ENCODE assay signal across 17 cellular contexts in the genomic region with DNA sequence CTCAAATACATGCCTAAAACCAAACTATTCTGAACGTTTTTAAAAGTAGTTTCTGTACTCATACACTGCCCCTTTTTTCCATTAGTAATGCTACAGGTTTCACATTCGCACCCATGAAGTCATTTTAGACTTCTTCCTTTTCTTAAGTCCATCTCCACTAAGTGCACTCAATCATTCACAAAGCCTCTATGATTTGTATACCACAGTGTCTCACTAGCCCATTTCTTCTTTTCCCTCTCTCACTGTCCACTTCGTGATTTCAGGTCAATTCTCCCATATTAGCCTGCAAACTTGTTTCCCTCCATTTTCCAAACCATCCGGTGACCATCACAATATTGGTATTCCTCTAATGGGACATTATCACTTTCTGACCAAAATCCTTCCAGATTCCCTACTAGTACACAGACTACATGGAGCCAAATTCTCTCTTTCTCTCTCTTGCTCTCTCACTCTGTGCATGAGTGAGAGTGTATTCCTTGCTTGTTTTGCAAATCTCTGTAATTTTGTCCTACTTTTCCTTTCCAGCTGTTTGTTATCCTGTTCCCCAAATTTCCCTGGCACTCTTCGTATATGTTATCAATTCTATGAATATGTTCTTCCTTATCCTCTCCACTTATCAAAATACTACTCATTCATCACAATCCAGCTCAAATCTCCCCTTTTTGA. TPM values are rescaled to one million over a fixed set of nuclear protein-coding genes. Genes with fewer than 3 reads are reported as not detected.
DNase-seq lines count a peak whose midpoint lies in the region; ATAC-seq and TF ChIP-seq lines count a peak whose summit lies in the region.
"Had no signal": no experiment of that assay in that cellular context is flagged by ENCODE, and none has a peak within 500 bp of the region (broad histone marks: within the 10 kb centered on the region; RNA-seq: fewer than 3 reads in every experiment).

No MANE protein-coding gene starts in this region.

- H3K9me2 ChIP-seq in HCT116 (ENCODE audit: insufficient read depth), result no peaks in the 10 kb centered on the region

- TF ChIP-seq RAD21 in HCT116 (IDR thresholded peaks at IDR 0.05; ENCODE audit: low read depth), result no peak

- intact Hi-C loops in HCT116 (cut with micrococcal nuclease), result loop anchor here (5.0 to 10.0 kb wide), 3 partner anchors 237 to 343 kb away; no protein-coding TSS in a partner anchor
- intact Hi-C loops in esophagus muscularis mucosa (cut with DNase I), result loop anchor here (10.0 kb wide), 1 partner anchor 95 kb away; no protein-coding TSS in a partner anchor

- H3K9me3 ChIP-seq in HCT116 (ENCODE audit: control insufficient read depth in 1 of 2, insufficient read depth in 1 of 2, low read depth in 1 of 2, low read length in 2 of 2), result no peaks in the 10 kb centered on the region
- H3K9me3 ChIP-seq in esophagus muscularis mucosa, result no peaks in the 10 kb centered on the region
- H3K9me3 ChIP-seq: Caco-2, vagina had no signal

- H3K27me3 ChIP-seq in HCT116 (ENCODE audit: insufficient read depth, low read length) (no peaks in the 10 kb centered on the region), esophagus muscularis mucosa (no peaks in the 10 kb centered on the region)
- H3K27me3 ChIP-seq: vagina had no signal

- H4K20me1 ChIP-seq in HCT116 (ENCODE audit: insufficient read depth), result no peaks in the 10 kb centered on the region

- RAD21 ChIA-PET in HCT116 (lab: Charles Lee; ENCODE audit: low non-redundant PET in 1 of 2, low total read pairs in 2 of 2, uncharacterized antibody in 2 of 2, unreplicated experiment in 2 of 2), result no interaction called here

- H3K9ac ChIP-seq in HCT116 (ENCODE audit: low read length), result no peak overlapping the region

- H3K36me3 ChIP-seq in HCT116 (ENCODE audit: control insufficient read depth in 1 of 2, insufficient read depth in 2 of 2, low read length in 2 of 2), result no peaks in the 10 kb centered on the region
- no peaks in the 10 kb centered on the region for H3K36me3 ChIP-seq in esophagus muscularis mucosa
- H3K36me3 ChIP-seq: vagina had no signal

- in situ Hi-C loops in GM13977 (cut with MboI; ENCODE audit: low pct_unique_long_range_greater_than_20kb, low sequenced_read_pairs, unreplicated experiment), result loop anchor here (10.0 kb wide), 1 partner anchor 135 kb away; no protein-coding TSS in a partner anchor

- ATAC-seq in GM19035 (IDR thresholded peaks at IDR 0.05; ENCODE audit: unreplicated experiment) (peak; percentile 27), HCT116 (no peak), HG03520 (IDR thresholded peaks at IDR 0.05; ENCODE audit: unreplicated experiment) (peak; percentile 30), GM21737 (IDR thresholded peaks at IDR 0.05; ENCODE audit: unreplicated experiment) (no peak)

- no peak overlapping the region for H3K27ac ChIP-seq in HCT116 (ENCODE audit: low read depth, low read length)
- H3K27ac ChIP-seq in esophagus muscularis mucosa (replicated peaks in 1 of 4), result no peak overlapping the region
- H3K27ac ChIP-seq: vagina had no signal

- H2AFZ ChIP-seq in HCT116 (ENCODE audit: low read depth, low read length, poor library complexity, severe bottlenecking), result peak overlapping the region; percentile 11

- TF ChIP-seq CTCF in GM13977 (IDR thresholded peaks at IDR 0.05; ENCODE audit: extremely low read depth, insufficient read depth, missing control alignments) (no peak), HCT116 (IDR thresholded peaks at IDR 0.05 in 2 of 3, conservative IDR thresholded peaks at IDR 0.05 in 1 of 3; ENCODE audit: borderline replicate concordance in 1 of 3, insufficient read depth in 1 of 3, low read depth in 2 of 3, low read length in 2 of 3) (no peak), esophagus muscularis mucosa (IDR thresholded peaks at IDR 0.05) (no peak)

- peaks cover 12% of the 10 kb centered on the region for H3K79me2 ChIP-seq in HCT116 (ENCODE audit: insufficient read depth, low read length)

- CTCF ChIA-PET in HCT116 (lab: Charles Lee), result no interaction called here

- POLR2A ChIA-PET in HCT116 (lab: Charles Lee), result no interaction called here

- 87% methylated on average over 5 of the region's 5 CpGs for WGBS in esophagus muscularis mucosa

- BruUV-seq in HCT116 (replicated peaks; lab: Mats Ljungman, UMichigan), result no TSS peak

- TF ChIP-seq EP300 in esophagus muscularis mucosa (IDR thresholded peaks at IDR 0.05), result no peak

- peaks cover 11 to 20% of the 10 kb centered on the region in 2 experiments for H3K4me1 ChIP-seq in HCT116 (ENCODE audit: control insufficient read depth in 1 of 2, insufficient read depth in 2 of 2, low read length in 2 of 2)
- peaks cover 14 to 28% (median 23%) of the 10 kb centered on the region in 4 donors for H3K4me1 ChIP-seq in esophagus muscularis mucosa

- TF ChIP-seq POLR2A in HCT116 (IDR thresholded peaks at IDR 0.05; ENCODE audit: borderline replicate concordance, extremely low read depth, insufficient read depth, insufficient read length), result no peak
- TF ChIP-seq POLR2A in esophagus muscularis mucosa (IDR thresholded peaks at IDR 0.05; ENCODE audit: low read depth), result no peak

- H3K4me3 ChIP-seq in HCT116 (replicated peaks in 1 of 2; ENCODE audit: low read depth in 1 of 2, low read length in 2 of 2) (no peak overlapping the region), esophagus muscularis mucosa (no peak overlapping the region)
- H3K4me3 ChIP-seq: vagina had no signal

- DNase-seq in GM13977 (ENCODE audit: low spot score), result peak; percentile 33
- DNase-seq in HCT116 (ENCODE audit: low read depth, low spot score), result no peak
- DNase-seq in NOMO-1 (lab: John Stamatoyannopoulos, UW; ENCODE audit: unreplicated experiment in 2 of 2), result no peak
- no peak for DNase-seq in HuH-7.5 (ENCODE audit: low spot score)
- DNase-seq in esophagus muscularis mucosa (ENCODE audit: extremely low spot score), result no peak
- DNase-seq: activated CD4-positive, CD25-positive, alpha-beta regulatory T cell treated with anti-CD3 and anti-CD28 coated beads, Interleukin-2, amount 50 U/mL, for 72 hours; Caco-2; mesendoderm; NCI-H1417 treated with DMSO at 0.1 percent for 48 hours; NCI-H2227 treated with DMSO at 0.1 percent for 48 hours; nephron progenitor cell; NK-92 treated with Interleukin-12 subunit alpha and Interleukin-12 subunit beta, amount 100 ng/mL, for 24 hours; SHP77 had no signal

- no peak overlapping the region for H3K4me2 ChIP-seq in HCT116 (ENCODE audit: low read length)

TF ChIP-seq in HCT116, 20 proteins besides CTCF, POLR2A, EP300 and RAD21:
- no peak for TF ChIP-seq FOSL1 (IDR thresholded peaks at IDR 0.05; ENCODE audit: low read depth)
- TF ChIP-seq CEBPB (IDR thresholded peaks at IDR 0.05; ENCODE audit: low read depth), result no peak
- TF ChIP-seq, protein P1, sequence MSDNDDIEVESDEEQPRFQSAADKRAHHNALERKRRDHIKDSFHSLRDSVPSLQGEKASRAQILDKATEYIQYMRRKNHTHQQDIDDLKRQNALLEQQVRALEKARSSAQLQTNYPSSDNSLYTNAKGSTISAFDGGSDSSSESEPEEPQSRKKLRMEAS (IDR thresholded peaks at IDR 0.05), result no peak
- TF ChIP-seq SIN3A (IDR thresholded peaks at IDR 0.05; ENCODE audit: low read depth), result no peak
- TF ChIP-seq EZH2phosphoT487 (IDR thresholded peaks at IDR 0.05; ENCODE audit: borderline replicate concordance), result no peak
- TF ChIP-seq ZFX (IDR thresholded peaks at IDR 0.05), result no peak
- TF ChIP-seq EGR1 (IDR thresholded peaks at IDR 0.05; ENCODE audit: low read depth), result no peak
- no peak for TF ChIP-seq SRF (IDR thresholded peaks at IDR 0.05; ENCODE audit: low read depth)
- TF ChIP-seq POLR2AphosphoS5 (IDR thresholded peaks at IDR 0.05; ENCODE audit: low read depth, low read length), result no peak

RNA-seq across cellular contexts. Expression of gene ZC3H12C, which starts 3.4 kb away (rescaled TPM):
- total RNA-seq in HCT116 (2021; ENCODE audit: unreplicated experiment) (10.2 TPM), esophagus muscularis mucosa (10 to 100 TPM; 21.9 to 33.6 (median 24.4) TPM)
- polyA plus RNA-seq in HCT116 (2012), result 3.2 and 3.9 TPM in 2 replicates

Comparison
In these comparisons a context has a peak if more than half of its experiments do, and no peak if none do; other contexts are left out.
1. ATAC-seq: peak in GM19035 (single experiment) and HG03520 (single experiment); none in HCT116 (single experiment) and GM21737 (single experiment).